9 cellular contexts compared by ENCODE assay signal in genomic region chr4:183657564-183657963, GRCh38. TPM values are rescaled to one million over a fixed set of nuclear protein-coding genes. Genes with fewer than 3 reads are reported as not detected.
A peak's percentile ranks its signal among the peaks of the same experiment; 100 is the strongest.
DNase-seq lines count a peak whose midpoint lies in the region; TF ChIP-seq lines count a peak whose summit lies in the region.
"Had no signal": no experiment of that assay in that cellular context is flagged by ENCODE, and none has a peak within 500 bp of the region (broad histone marks: within the 10 kb centered on the region; RNA-seq: fewer than 3 reads in every experiment).

No MANE protein-coding gene starts in this region.

- no peak for TF ChIP-seq RAD21 in neural cell (conservative IDR thresholded peaks at IDR 0.05)

- H3K27ac Mint-ChIP-seq in Calu3 (ENCODE audit: unreplicated experiment) = no peak overlapping the region

- peaks cover 9% of the 10 kb centered on the region for H3K4me1 Mint-ChIP-seq in Calu3 (ENCODE audit: low read depth, unreplicated experiment)

- H2AFZ ChIP-seq in Loucy (ENCODE audit: low read length) (no peak overlapping the region), neural cell (ENCODE audit: low read depth, low read length) (no peak overlapping the region)

- H4K20me1 ChIP-seq in Loucy (ENCODE audit: insufficient read depth, low read length, poor library complexity, severe bottlenecking) = peaks cover 10% of the 10 kb centered on the region
- H4K20me1 ChIP-seq in neural cell (ENCODE audit: insufficient read depth) = no peaks in the 10 kb centered on the region

- intact Hi-C loops in Calu3 (cut with micrococcal nuclease; ENCODE audit: unreplicated experiment) = loop anchor here (5.0 kb wide), 1 partner anchor 185 kb away; no protein-coding TSS in a partner anchor
- intact Hi-C loops in breast epithelium (cut with DNase I; ENCODE audit: low total_unique reads) = no loop called here

- CTCF ChIA-PET in Calu3 (lab: Charles Lee) = no interaction called here

- H3K4me1 ChIP-seq in Loucy (ENCODE audit: insufficient read depth, low read length, poor library complexity, severe bottlenecking) (peaks cover 36% of the 10 kb centered on the region), breast epithelium (no peaks in the 10 kb centered on the region)

- H3K9me3 ChIP-seq in Loucy (ENCODE audit: insufficient read depth, low read depth, low read length) = no peaks in the 10 kb centered on the region
- H3K9me3 ChIP-seq in breast epithelium = no peaks in the 10 kb centered on the region
- H3K9me3 ChIP-seq in neural cell (ENCODE audit: low read length) = no peaks in the 10 kb centered on the region

- TSS peak; percentile 46 for BruUV-seq in Calu3 (replicated peaks; lab: Mats Ljungman, UMichigan)

- H3K79me2 ChIP-seq in Loucy (ENCODE audit: insufficient read depth, low read length) (peaks cover 62% of the 10 kb centered on the region), neural cell (replicated peaks; ENCODE audit: insufficient read depth, low read length) (peaks cover 46% of the 10 kb centered on the region)

- no peak for TF ChIP-seq POLR2A in breast epithelium (IDR thresholded peaks at IDR 0.05)

- H3K27ac ChIP-seq in breast epithelium (no peak overlapping the region), neural cell (ENCODE audit: low read length) (no peak overlapping the region)
- H3K27ac ChIP-seq: WERI-Rb-1 had no signal

- H3K9ac ChIP-seq in Loucy (ENCODE audit: low read depth, low read length, poor library complexity, severe bottlenecking) (peak overlapping the region; percentile 82), neural cell (ENCODE audit: low read length) (no peak overlapping the region)

- H3K36me3 ChIP-seq in Loucy (ENCODE audit: insufficient read depth, low read length) = no peaks in the 10 kb centered on the region
- peaks cover 4% of the 10 kb centered on the region for H3K36me3 ChIP-seq in breast epithelium
- H3K36me3 ChIP-seq in neural cell (ENCODE audit: insufficient read depth, low read length) = no peaks in the 10 kb centered on the region

- H3K9me3 Mint-ChIP-seq in Calu3 (ENCODE audit: low read depth, unreplicated experiment) = no peaks in the 10 kb centered on the region

- H3F3A ChIP-seq in Loucy (ENCODE audit: low read depth) (no peaks in the 10 kb centered on the region), neural cell (ENCODE audit: insufficient read depth, low read length, poor library complexity, severe bottlenecking) (no peaks in the 10 kb centered on the region)

- no peaks in the 10 kb centered on the region for H3K9me2 ChIP-seq in Loucy (replicated peaks; ENCODE audit: low read depth, low read length)
- no peaks in the 10 kb centered on the region for H3K9me2 ChIP-seq in neural cell (ENCODE audit: insufficient read depth, low read length)

- H3K4me3 ChIP-seq in Loucy (ENCODE audit: low read length, poor library complexity, severe bottlenecking) = peak overlapping the region; percentile 96
- peak overlapping the region; percentile 75 to 90 (median 88) for H3K4me3 ChIP-seq in breast epithelium
- peak overlapping the region; percentile 75 for H3K4me3 ChIP-seq in neural cell (ENCODE audit: low read length)

- H3K27me3 Mint-ChIP-seq in Calu3 (ENCODE audit: unreplicated experiment) = no peaks in the 10 kb centered on the region

- no peak for TF ChIP-seq EP300 in neural cell (conservative IDR thresholded peaks at IDR 0.05; ENCODE audit: poor library complexity, severe bottlenecking)

- H3K4me3 Mint-ChIP-seq in Calu3 (ENCODE audit: low read depth, unreplicated experiment) = peak overlapping the region; percentile 81

- peak overlapping the region; percentile 72 for H3K4me2 ChIP-seq in Loucy (ENCODE audit: low read depth, low read length, poor library complexity, severe bottlenecking)
- H3K4me2 ChIP-seq in neural cell (ENCODE audit: low read length) = peak overlapping the region; percentile 80

- peaks cover 25% of the 10 kb centered on the region for H3K36me3 Mint-ChIP-seq in Calu3 (ENCODE audit: insufficient read depth, unreplicated experiment)

- DNase-seq in Calu3 = no peak
- DNase-seq in breast epithelium (ENCODE audit: low spot score in 2 of 2) = no peak
- no peak for DNase-seq in NCI-H69 (lab: John Stamatoyannopoulos, UW)
- no peak for DNase-seq in stimulated activated CD4-positive, alpha-beta T cell treated with anti-CD3 and anti-CD28 coated beads, Interleukin-4, amount 100 ng/mL, for 1 hour
- no peak for DNase-seq in stimulated activated naive CD4-positive, alpha-beta T cell treated with Interleukin-2 at 50 U/mL for 16 hours (lab: John Stamatoyannopoulos, UW)
- DNase-seq in NCI-H2196 (lab: John Stamatoyannopoulos, UW; ENCODE audit: unreplicated experiment) = no peak
- DNase-seq: WERI-Rb-1 had no signal

- TF ChIP-seq CTCF in Calu3 (IDR thresholded peaks at IDR 0.05; ENCODE audit: unreplicated experiment) (no peak), Loucy (conservative IDR thresholded peaks at IDR 0.05; ENCODE audit: low read length) (no peak), breast epithelium (IDR thresholded peaks at IDR 0.05) (no peak), neural cell (IDR thresholded peaks at IDR 0.05; ENCODE audit: poor library complexity, severe bottlenecking) (no peak)

- H3K27me3 ChIP-seq in Loucy (ENCODE audit: insufficient read depth, low read length, poor library complexity, severe bottlenecking) (no peaks in the 10 kb centered on the region), breast epithelium (no peaks in the 10 kb centered on the region), neural cell (ENCODE audit: insufficient read depth, low read depth, low read length) (no peaks in the 10 kb centered on the region)

TF ChIP-seq in neural cell, 6 proteins besides CTCF, POLR2A, EP300 and RAD21:
- TF ChIP-seq POLR2AphosphoS5 (IDR thresholded peaks at IDR 0.05) (no peak), TAF1 (IDR thresholded peaks at IDR 0.05; ENCODE audit: low read depth) (no peak), EZH2 (IDR thresholded peaks at IDR 0.05; ENCODE audit: borderline replicate concordance, insufficient read depth, low read length, poor library complexity, severe bottlenecking) (no peak), SMC3 (conservative IDR thresholded peaks at IDR 0.05; ENCODE audit: poor library complexity) (no peak), MXI1 (conservative IDR thresholded peaks at IDR 0.05; ENCODE audit: poor library complexity, severe bottlenecking) (no peak)
- TF ChIP-seq, protein P1, sequence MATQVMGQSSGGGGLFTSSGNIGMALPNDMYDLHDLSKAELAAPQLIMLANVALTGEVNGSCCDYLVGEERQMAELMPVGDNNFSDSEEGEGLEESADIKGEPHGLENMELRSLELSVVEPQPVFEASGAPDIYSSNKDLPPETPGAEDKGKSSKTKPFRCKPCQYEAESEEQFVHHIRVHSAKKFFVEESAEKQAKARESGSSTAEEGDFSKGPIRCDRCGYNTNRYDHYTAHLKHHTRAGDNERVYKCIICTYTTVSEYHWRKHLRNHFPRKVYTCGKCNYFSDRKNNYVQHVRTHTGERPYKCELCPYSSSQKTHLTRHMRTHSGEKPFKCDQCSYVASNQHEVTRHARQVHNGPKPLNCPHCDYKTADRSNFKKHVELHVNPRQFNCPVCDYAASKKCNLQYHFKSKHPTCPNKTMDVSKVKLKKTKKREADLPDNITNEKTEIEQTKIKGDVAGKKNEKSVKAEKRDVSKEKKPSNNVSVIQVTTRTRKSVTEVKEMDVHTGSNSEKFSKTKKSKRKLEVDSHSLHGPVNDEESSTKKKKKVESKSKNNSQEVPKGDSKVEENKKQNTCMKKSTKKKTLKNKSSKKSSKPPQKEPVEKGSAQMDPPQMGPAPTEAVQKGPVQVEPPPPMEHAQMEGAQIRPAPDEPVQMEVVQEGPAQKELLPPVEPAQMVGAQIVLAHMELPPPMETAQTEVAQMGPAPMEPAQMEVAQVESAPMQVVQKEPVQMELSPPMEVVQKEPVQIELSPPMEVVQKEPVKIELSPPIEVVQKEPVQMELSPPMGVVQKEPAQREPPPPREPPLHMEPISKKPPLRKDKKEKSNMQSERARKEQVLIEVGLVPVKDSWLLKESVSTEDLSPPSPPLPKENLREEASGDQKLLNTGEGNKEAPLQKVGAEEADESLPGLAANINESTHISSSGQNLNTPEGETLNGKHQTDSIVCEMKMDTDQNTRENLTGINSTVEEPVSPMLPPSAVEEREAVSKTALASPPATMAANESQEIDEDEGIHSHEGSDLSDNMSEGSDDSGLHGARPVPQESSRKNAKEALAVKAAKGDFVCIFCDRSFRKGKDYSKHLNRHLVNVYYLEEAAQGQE (IDR thresholded peaks at IDR 0.05; ENCODE audit: borderline replicate concordance) = no peak

RNA-seq across cellular contexts. Expression of gene RWDD4, which starts 1.4 kb away (rescaled TPM):
- 13.0 and 15.9 TPM in 2 replicates for total RNA-seq in Calu3 (2022)
- 10 to 100 TPM; 19.3 to 27.2 (median 20.8) TPM for total RNA-seq in breast epithelium
- 61.1 and 68.2 TPM in 2 replicates for polyA plus RNA-seq in neural cell
- 38.2 and 80.9 TPM in 2 replicates for polyA minus RNA-seq in neural cell

RNA-seq across cellular contexts. Expression of gene TRAPPC11, which starts 1.5 kb away (rescaled TPM):
- total RNA-seq in Calu3 (2022) (20.0 and 21.5 TPM in 2 replicates), breast epithelium (10 to 100 TPM; 39.0 to 86.8 (median 43.0) TPM)
- 78.1 and 83.1 TPM in 2 replicates for polyA plus RNA-seq in neural cell
- polyA minus RNA-seq in neural cell = 128 and 159 TPM in 2 replicates
